In genomic region chr5:177132504-177133118, GRCh38 we compare ENCODE assay signal across 8 cellular contexts. TPM values are rescaled to one million over a fixed set of nuclear protein-coding genes. Genes with fewer than 3 reads are reported as not detected.
DNase-seq lines count a peak whose midpoint lies in the region; ATAC-seq and TF ChIP-seq lines count a peak whose summit lies in the region.

No MANE protein-coding gene starts in this region.

- H2AK5ac ChIP-seq in neuronal stem cell (ENCODE audit: low read depth, low read length), result peak overlapping the region; percentile 99

- H3K23ac ChIP-seq in neuronal stem cell (ENCODE audit: low read depth, low read length, poor library complexity), result peak overlapping the region; percentile 94

- intact Hi-C loops in HCT116 (cut with micrococcal nuclease), result no loop called here

- H3K9me2 ChIP-seq in HCT116 (ENCODE audit: insufficient read depth), result no peaks in the 10 kb centered on the region

- peak overlapping the region; percentile 99 for H3K4ac ChIP-seq in neuronal stem cell (ENCODE audit: low read length)

- TF ChIP-seq RAD21 in HCT116 (IDR thresholded peaks at IDR 0.05; ENCODE audit: low read depth), result no peak

- H3K27ac ChIP-seq in CD8-positive, alpha-beta memory T cell (ENCODE audit: low read depth, low read length), result peak overlapping the region; percentile 74
- peak overlapping the region; percentile 86; the same call in 1 of the 2 replicates for H3K27ac ChIP-seq in HCT116 (ENCODE audit: low read depth, low read length)
- peak overlapping the region; percentile 96 for H3K27ac ChIP-seq in neuronal stem cell (replicated peaks; ENCODE audit: low read length)
- H3K27ac ChIP-seq in WERI-Rb-1, result no peak overlapping the region

- H2AFZ ChIP-seq in HCT116 (ENCODE audit: low read depth, low read length, poor library complexity, severe bottlenecking) (no peak overlapping the region), neuronal stem cell (ENCODE audit: low read length) (peak overlapping the region; percentile 29)

- no peaks in the 10 kb centered on the region for H3K27me3 Mint-ChIP-seq in CD8-positive, alpha-beta memory T cell
- H3K27me3 Mint-ChIP-seq in activated CD8-positive, alpha-beta T cell treated with anti-CD3 and anti-CD28 coated beads, Interleukin-2, amount 10 ng/mL, durations not matched to agents 7 days and 5 days (ENCODE audit: low read depth), result no peaks in the 10 kb centered on the region

- peaks cover 13% of the 10 kb centered on the region for H3K36me3 ChIP-seq in CD8-positive, alpha-beta memory T cell (ENCODE audit: insufficient read depth, low read length)
- H3K36me3 ChIP-seq in HCT116 (ENCODE audit: control insufficient read depth in 1 of 2, insufficient read depth in 2 of 2, low read length in 2 of 2) (peaks cover 0 to 24% of the 10 kb centered on the region in 2 experiments; a peak in 2 of 4 replicates), neuronal stem cell (replicated peaks in 1 of 2; ENCODE audit: control insufficient read depth in 2 of 2, insufficient read depth in 2 of 2, low read length in 2 of 2) (peaks cover 0 to 5% of the 10 kb centered on the region in 2 donors), WERI-Rb-1 (peaks cover 21% of the 10 kb centered on the region)

- DNase-seq in CD8-positive, alpha-beta memory T cell, result peak in 3 of 5 donors; percentile 26 to 63 (median 32)
- DNase-seq in HCT116 (ENCODE audit: low read depth, low spot score), result no peak
- peak; percentile 59 for DNase-seq in activated CD8-positive, alpha-beta T cell treated with anti-CD3 and anti-CD28 coated beads, Interleukin-2, amount 10 ng/mL, durations not matched to agents 7 days and 5 days
- DNase-seq in fibroblast of villous mesenchyme (ENCODE audit: low read depth), result peak; percentile 16
- peak; percentile 66 for DNase-seq in neuronal stem cell (ENCODE audit: low spot score)
- no peak for DNase-seq in WERI-Rb-1
- DNase-seq in NCI-H1417 treated with DMSO at 0.1 percent for 48 hours (lab: John Stamatoyannopoulos, UW), result no peak
- DNase-seq in COR-L47 (lab: John Stamatoyannopoulos, UW), result no peak

- peaks cover 32% of the 10 kb centered on the region for H3K79me2 ChIP-seq in HCT116 (ENCODE audit: insufficient read depth, low read length)

- peak overlapping the region; percentile 83 for H2BK15ac ChIP-seq in neuronal stem cell (ENCODE audit: low read length)

- no peaks in the 10 kb centered on the region for H3K9me3 ChIP-seq in CD8-positive, alpha-beta memory T cell (ENCODE audit: low read length)
- H3K9me3 ChIP-seq in HCT116 (ENCODE audit: control insufficient read depth in 1 of 2, insufficient read depth in 1 of 2, low read depth in 1 of 2, low read length in 2 of 2), result no peaks in the 10 kb centered on the region
- no peaks in the 10 kb centered on the region for H3K9me3 ChIP-seq in neuronal stem cell (replicated peaks in 1 of 2; ENCODE audit: control insufficient read depth in 2 of 2, insufficient read depth in 1 of 2, low read depth in 1 of 2, low read length in 2 of 2)
- H3K9me3 ChIP-seq in WERI-Rb-1 (ENCODE audit: severe bottlenecking), result no peaks in the 10 kb centered on the region

- no peaks in the 10 kb centered on the region for H4K20me1 ChIP-seq in HCT116 (ENCODE audit: insufficient read depth)

- H3K27me3 ChIP-seq in CD8-positive, alpha-beta memory T cell (ENCODE audit: insufficient read depth, low read length, poor library complexity, severe bottlenecking), result no peaks in the 10 kb centered on the region
- H3K27me3 ChIP-seq in HCT116 (ENCODE audit: insufficient read depth, low read length), result no peaks in the 10 kb centered on the region
- peaks cover 0 to 6% (median 0%) of the 10 kb centered on the region in 3 experiments for H3K27me3 ChIP-seq in neuronal stem cell (ENCODE audit: control insufficient read depth in 3 of 3, insufficient read depth in 3 of 3, low read depth in 1 of 3, low read length in 3 of 3)
- no peaks in the 10 kb centered on the region for H3K27me3 ChIP-seq in WERI-Rb-1 (ENCODE audit: insufficient read depth, low read depth, severe bottlenecking)

- H3K9ac ChIP-seq in HCT116 (ENCODE audit: low read length) (peak overlapping the region; percentile 95; the same call in 1 of the 2 replicates), neuronal stem cell (ENCODE audit: low read depth, low read length, poor library complexity) (peak overlapping the region; percentile 98)

- no peaks in the 10 kb centered on the region for H3K9me3 Mint-ChIP-seq in CD8-positive, alpha-beta memory T cell
- H3K9me3 Mint-ChIP-seq in activated CD8-positive, alpha-beta T cell treated with anti-CD3 and anti-CD28 coated beads, Interleukin-2, amount 10 ng/mL, durations not matched to agents 7 days and 5 days (ENCODE audit: insufficient read depth), result no peaks in the 10 kb centered on the region

- peak overlapping the region; percentile 94 for H2BK120ac ChIP-seq in neuronal stem cell (ENCODE audit: low read depth, low read length)

- CTCF ChIA-PET in CD8-positive, alpha-beta memory T cell (lab: Charles Lee), result interaction anchor here (5.1 kb wide), 1 partner anchor 19 kb away, joined by 30 read pairs; no protein-coding TSS in a partner anchor
- CTCF ChIA-PET in HCT116 (lab: Charles Lee), result no interaction called here
- CTCF ChIA-PET in activated CD8-positive, alpha-beta T cell treated with anti-CD3 and anti-CD28 coated beads, Interleukin-2, amount 10 ng/mL, durations not matched to agents 7 days and 5 days (lab: Charles Lee), result interaction anchor here (5.2 kb wide), 1 partner anchor 19 kb away, joined by 43 read pairs; no protein-coding TSS in a partner anchor

- H3K4me2 ChIP-seq in HCT116 (ENCODE audit: low read length), result peak overlapping the region; percentile 88; the same call in 1 of the 2 replicates
- peak overlapping the region; percentile 82 for H3K4me2 ChIP-seq in neuronal stem cell (ENCODE audit: insufficient read depth, low read length, poor library complexity, severe bottlenecking)

- peak overlapping the region; percentile 100 for H4K91ac ChIP-seq in neuronal stem cell (ENCODE audit: low read depth, low read length, poor library complexity)

- H3K4me3 ChIP-seq in CD8-positive, alpha-beta memory T cell (ENCODE audit: low read length), result peak overlapping the region; percentile 48
- no peak overlapping the region for H3K4me3 ChIP-seq in HCT116 (replicated peaks in 1 of 2; ENCODE audit: low read depth in 1 of 2, low read length in 2 of 2)
- no peak overlapping the region for H3K4me3 ChIP-seq in fibroblast of villous mesenchyme (ENCODE audit: low read depth, low read length)
- H3K4me3 ChIP-seq in neuronal stem cell (ENCODE audit: low read length in 2 of 2), result peak overlapping the region in 1 of 2 donors; percentile 87
- H3K4me3 ChIP-seq in WERI-Rb-1 (ENCODE audit: low read depth, low read length), result no peak overlapping the region

- H3K18ac ChIP-seq in neuronal stem cell (ENCODE audit: low read length), result peak overlapping the region; percentile 100

- peak overlapping the region; percentile 24 to 91 (median 56) for H3K4me3 Mint-ChIP-seq in CD8-positive, alpha-beta memory T cell
- H3K4me3 Mint-ChIP-seq in activated CD8-positive, alpha-beta T cell treated with anti-CD3 and anti-CD28 coated beads, Interleukin-2, amount 10 ng/mL, durations not matched to agents 7 days and 5 days, result peak overlapping the region; percentile 56

- peaks cover 3 to 31% (median 9%) of the 10 kb centered on the region in 3 donors for H3K36me3 Mint-ChIP-seq in CD8-positive, alpha-beta memory T cell
- H3K36me3 Mint-ChIP-seq in activated CD8-positive, alpha-beta T cell treated with anti-CD3 and anti-CD28 coated beads, Interleukin-2, amount 10 ng/mL, durations not matched to agents 7 days and 5 days (ENCODE audit: low read depth), result peaks cover 27% of the 10 kb centered on the region

- H3K4me1 Mint-ChIP-seq in CD8-positive, alpha-beta memory T cell, result peaks cover 54 to 57% (median 55%) of the 10 kb centered on the region in 3 donors
- peaks cover 53% of the 10 kb centered on the region for H3K4me1 Mint-ChIP-seq in activated CD8-positive, alpha-beta T cell treated with anti-CD3 and anti-CD28 coated beads, Interleukin-2, amount 10 ng/mL, durations not matched to agents 7 days and 5 days (ENCODE audit: low read depth)

- WGBS in neuronal stem cell (ENCODE audit: extremely low coverage in 2 of 2, insufficient read length in 2 of 2, insufficient replicate concordance in 1 of 2), 2 donors, result no CpG with 5 or more reads among the region's 57 CpGs

- no peak for TF ChIP-seq POLR2A in HCT116 (IDR thresholded peaks at IDR 0.05; ENCODE audit: borderline replicate concordance, extremely low read depth, insufficient read depth, insufficient read length)

- H3K27ac Mint-ChIP-seq in CD8-positive, alpha-beta memory T cell, result peak overlapping the region in 6 of 8 donors; percentile 41 to 77 (median 66)
- peak overlapping the region; percentile 66 for H3K27ac Mint-ChIP-seq in activated CD8-positive, alpha-beta T cell treated with anti-CD3 and anti-CD28 coated beads, Interleukin-2, amount 10 ng/mL, durations not matched to agents 7 days and 5 days

- H3K4me1 ChIP-seq in CD8-positive, alpha-beta memory T cell (ENCODE audit: insufficient read depth, low read length), result peaks cover 60% of the 10 kb centered on the region
- peaks cover 7 to 26% of the 10 kb centered on the region in 2 experiments; a peak in 3 of 4 replicates for H3K4me1 ChIP-seq in HCT116 (ENCODE audit: control insufficient read depth in 1 of 2, insufficient read depth in 2 of 2, low read length in 2 of 2)
- H3K4me1 ChIP-seq in neuronal stem cell (ENCODE audit: control insufficient read depth in 2 of 2, insufficient read depth in 1 of 2, low read depth in 1 of 2, low read length in 2 of 2), result peaks cover 0 to 21% of the 10 kb centered on the region in 2 donors

- no peak; the same call in 1 of the 2 replicates for ATAC-seq in HCT116
- ATAC-seq in activated CD8-positive, alpha-beta T cell treated with anti-CD3 and anti-CD28 coated beads, Interleukin-2, amount 10 ng/mL, durations not matched to agents 7 days and 5 days, result peak; percentile 34

- TF ChIP-seq CTCF in HCT116 (IDR thresholded peaks at IDR 0.05 in 2 of 3, conservative IDR thresholded peaks at IDR 0.05 in 1 of 3; ENCODE audit: borderline replicate concordance in 1 of 3, insufficient read depth in 1 of 3, low read depth in 2 of 3, low read length in 2 of 3), result no peak
- TF ChIP-seq CTCF in fibroblast of villous mesenchyme (IDR thresholded peaks at IDR 0.05; ENCODE audit: insufficient read depth, low read depth, low read length), result no peak
- TF ChIP-seq CTCF in WERI-Rb-1 (IDR thresholded peaks at IDR 0.05; ENCODE audit: low read depth, low read length), result no peak

- POLR2A ChIA-PET in CD8-positive, alpha-beta memory T cell (lab: Charles Lee), result interaction anchor here (0.5 to 2.9 kb wide), 7 partner anchors 15 to 485 kb away, joined by 3 to 16 read pairs (median 3); partner anchors contain the start of genes GRK6 and TSPAN17
- POLR2A ChIA-PET in HCT116 (lab: Charles Lee), result no interaction called here
- POLR2A ChIA-PET in activated CD8-positive, alpha-beta T cell treated with anti-CD3 and anti-CD28 coated beads, Interleukin-2, amount 10 ng/mL, durations not matched to agents 7 days and 5 days (lab: Charles Lee), result interaction anchor here (0.7 to 1.4 kb wide), 3 partner anchors 17 to 167 kb away, joined by 3 to 5 read pairs (median 3); no protein-coding TSS in a partner anchor

- peak overlapping the region; percentile 97 for H2BK5ac ChIP-seq in neuronal stem cell (ENCODE audit: low read length)

- H3K79me1 ChIP-seq in neuronal stem cell (ENCODE audit: low read depth, low read length), result no peaks in the 10 kb centered on the region

- peak overlapping the region; percentile 73 for H2BK12ac ChIP-seq in neuronal stem cell (ENCODE audit: low read length)

- peak overlapping the region; percentile 72 for H3K14ac ChIP-seq in neuronal stem cell (ENCODE audit: low read length)

- peak overlapping the region; percentile 90 for H4K8ac ChIP-seq in neuronal stem cell (ENCODE audit: low read depth, low read length)

- no TSS peak for BruUV-seq in HCT116 (replicated peaks; lab: Mats Ljungman, UMichigan)

- RAD21 ChIA-PET in HCT116 (lab: Charles Lee; ENCODE audit: low non-redundant PET in 1 of 2, low total read pairs in 2 of 2, uncharacterized antibody in 2 of 2, unreplicated experiment in 2 of 2), result no interaction called here

RNA-seq across cellular contexts. Expression of gene NSD1, which starts 1.0 kb away (rescaled TPM):
- 10 to 100 TPM; 86.7 to 93.1 TPM for total RNA-seq in CD8-positive, alpha-beta memory T cell
- polyA plus RNA-seq in CD8-positive, alpha-beta memory T cell, result 48.7 TPM
- total RNA-seq in HCT116 (2021; ENCODE audit: unreplicated experiment) (58.8 TPM), fibroblast of villous mesenchyme (59.3 and 70.0 TPM in 2 replicates)
- polyA plus RNA-seq in HCT116 (2012), result 10.3 and 13.0 TPM in 2 replicates
- 10 to 100 TPM; 91.8 to 98.4 TPM for total RNA-seq in activated CD8-positive, alpha-beta T cell treated with anti-CD3 and anti-CD28 coated beads, Interleukin-2, amount 10 ng/mL, durations not matched to agents 7 days and 5 days
- polyA plus RNA-seq in neuronal stem cell (2013, experiment 1 of 2), result 23.2 TPM
- polyA plus RNA-seq in neuronal stem cell (2013, experiment 2 of 2), result 22.8 TPM

RNA-seq across cellular contexts. Expression of gene FGFR4, which starts 45.9 kb away (rescaled TPM):
- 1 to 10 TPM in 1 of 2 experiments, under 1 TPM in 1; 0.42 to 1.2 TPM for total RNA-seq in CD8-positive, alpha-beta memory T cell
- 0.29 TPM for polyA plus RNA-seq in CD8-positive, alpha-beta memory T cell
- total RNA-seq in HCT116 (2021; ENCODE audit: unreplicated experiment) (78.1 TPM), fibroblast of villous mesenchyme (0.64 and 1.3 TPM in 2 replicates)
- polyA plus RNA-seq in HCT116 (2012), result 63.9 and 86.8 TPM in 2 replicates
- 1 to 10 TPM in 1 of 2 experiments, under 1 TPM in 1; 0.53 to 1.9 TPM for total RNA-seq in activated CD8-positive, alpha-beta T cell treated with anti-CD3 and anti-CD28 coated beads, Interleukin-2, amount 10 ng/mL, durations not matched to agents 7 days and 5 days
- polyA plus RNA-seq in neuronal stem cell (2013, experiment 1 of 2), result 16.0 TPM
- polyA plus RNA-seq in neuronal stem cell (2013, experiment 2 of 2), result 16.0 TPM

Comparison
In these comparisons a context has a peak if more than half of its experiments do, and no peak if none do; other contexts are left out.
1. DNase-seq: peak in CD8-positive, alpha-beta memory T cell (3 of 5), activated CD8-positive, alpha-beta T cell treated with anti-CD3 and anti-CD28 coated beads, Interleukin-2, amount 10 ng/mL, durations not matched to agents 7 days and 5 days (single experiment), fibroblast of villous mesenchyme (single experiment) and neuronal stem cell (single experiment); none in HCT116 (single experiment), WERI-Rb-1 (single experiment), NCI-H1417 treated with DMSO at 0.1 percent for 48 hours (single experiment) and COR-L47 (single experiment).
2. RNA of gene FGFR4, which starts 45.9 kb away (total RNA-seq): 78.1 TPM in HCT116 (single experiment); 0.53 to 1.9 TPM in activated CD8-positive, alpha-beta T cell treated with anti-CD3 and anti-CD28 coated beads, Interleukin-2, amount 10 ng/mL, durations not matched to agents 7 days and 5 days, 0.64 to 1.3 TPM in fibroblast of villous mesenchyme and 0.42 to 1.2 TPM in CD8-positive, alpha-beta memory T cell; every median in the first group is over 10 times any median in the second.